In genomic region chr3:16311960-16312451, GRCh38 we compare ENCODE assay signal across 8 cellular contexts. TPM values are rescaled to one million over a fixed set of nuclear protein-coding genes. Genes with fewer than 3 reads are reported as not detected.
DNase-seq lines count a peak whose midpoint lies in the region; ATAC-seq and TF ChIP-seq lines count a peak whose summit lies in the region.

No MANE protein-coding gene starts in this region.

- no TSS peak for BruUV-seq in Calu3 (replicated peaks; lab: Mats Ljungman, UMichigan)

- H3K9me3 Mint-ChIP-seq in immature natural killer cell (no peaks in the 10 kb centered on the region), Calu3 (ENCODE audit: low read depth, unreplicated experiment) (no peaks in the 10 kb centered on the region)

- H3K36me3 Mint-ChIP-seq in immature natural killer cell, result peaks cover 15 to 21% (median 20%) of the 10 kb centered on the region in 3 donors
- H3K36me3 Mint-ChIP-seq in Calu3 (ENCODE audit: insufficient read depth, unreplicated experiment), result no peaks in the 10 kb centered on the region

- TF ChIP-seq CTCF in Calu3 (IDR thresholded peaks at IDR 0.05; ENCODE audit: unreplicated experiment), result no peak

- H3K27me3 Mint-ChIP-seq in immature natural killer cell (ENCODE audit: low read depth in 3 of 3) (peaks cover 2 to 28% (median 8%) of the 10 kb centered on the region in 3 donors), Calu3 (ENCODE audit: unreplicated experiment) (no peaks in the 10 kb centered on the region)

- H3K4me3 Mint-ChIP-seq in immature natural killer cell (peak overlapping the region; percentile 73 to 82 (median 81)), Calu3 (ENCODE audit: low read depth, unreplicated experiment) (no peak overlapping the region)

- CTCF ChIA-PET in Calu3 (lab: Charles Lee), result no interaction called here

- H3K27ac Mint-ChIP-seq in immature natural killer cell (peak overlapping the region; percentile 79 to 96 (median 93)), Calu3 (ENCODE audit: unreplicated experiment) (no peak overlapping the region)

- intact Hi-C loops in Calu3 (cut with micrococcal nuclease; ENCODE audit: unreplicated experiment), result no loop called here

- H3K4me1 Mint-ChIP-seq in immature natural killer cell (peaks cover 91 to 94% of the 10 kb centered on the region in 2 donors), Calu3 (ENCODE audit: low read depth, unreplicated experiment) (peaks cover 8% of the 10 kb centered on the region)

- peak; percentile 71 for ATAC-seq in HG03460 (IDR thresholded peaks at IDR 0.05; ENCODE audit: unreplicated experiment)

- peak; percentile 43 for DNase-seq in stimulated activated CD4-positive, alpha-beta T cell treated with anti-CD3 and anti-CD28 coated beads, Interleukin-4, amount 100 ng/mL, for 24 hours
- DNase-seq in stimulated activated CD4-positive, alpha-beta T cell treated with anti-CD3 and anti-CD28 coated beads, Interleukin-4, amount 100 ng/mL, for 4 hours, result no peak
- DNase-seq in activated T-cell treated with anti-CD3 and anti-CD28 coated beads for 48 hours (ENCODE audit: low read depth) (peak; percentile 43), immature natural killer cell (peak; percentile 62 to 69 (median 67)), Calu3 (no peak), NCI-H345 treated with DMSO at 0.1 percent for 48 hours (lab: John Stamatoyannopoulos, UW; ENCODE audit: unreplicated experiment) (no peak)
- DNase-seq in stimulated activated CD4-positive, alpha-beta T cell treated with anti-CD3 and anti-CD28 coated beads, Interleukin-4, amount 100 ng/mL, for 1 hour, result no peak

RNA-seq across cellular contexts. Expression of gene OXNAD1, which starts 47.0 kb away (rescaled TPM):
- 10 to 100 TPM; 22.0 to 27.3 (median 23.8) TPM for polyA plus RNA-seq in immature natural killer cell
- total RNA-seq in Calu3 (2022), result 16.3 and 16.8 TPM in 2 replicates

RNA-seq across cellular contexts. Expression of gene DPH3, which starts 47.3 kb away (rescaled TPM):
- 10 to 100 TPM; 22.3 to 31.8 (median 25.5) TPM for polyA plus RNA-seq in immature natural killer cell
- total RNA-seq in Calu3 (2022), result 14.7 and 16.8 TPM in 2 replicates

Comparison
In these comparisons a context has a peak if more than half of its experiments do, and no peak if none do; other contexts are left out.
1. DNase-seq: peak in stimulated activated CD4-positive, alpha-beta T cell treated with anti-CD3 and anti-CD28 coated beads, Interleukin-4, amount 100 ng/mL, for 24 hours (single experiment), activated T-cell treated with anti-CD3 and anti-CD28 coated beads for 48 hours (single experiment) and immature natural killer cell (3 of 3); none in stimulated activated CD4-positive, alpha-beta T cell treated with anti-CD3 and anti-CD28 coated beads, Interleukin-4, amount 100 ng/mL, for 4 hours (0 of 2), Calu3 (single experiment), NCI-H345 treated with DMSO at 0.1 percent for 48 hours (single experiment) and stimulated activated CD4-positive, alpha-beta T cell treated with anti-CD3 and anti-CD28 coated beads, Interleukin-4, amount 100 ng/mL, for 1 hour (single experiment).